35 cellular contexts compared by ENCODE assay signal in the genomic region with DNA sequence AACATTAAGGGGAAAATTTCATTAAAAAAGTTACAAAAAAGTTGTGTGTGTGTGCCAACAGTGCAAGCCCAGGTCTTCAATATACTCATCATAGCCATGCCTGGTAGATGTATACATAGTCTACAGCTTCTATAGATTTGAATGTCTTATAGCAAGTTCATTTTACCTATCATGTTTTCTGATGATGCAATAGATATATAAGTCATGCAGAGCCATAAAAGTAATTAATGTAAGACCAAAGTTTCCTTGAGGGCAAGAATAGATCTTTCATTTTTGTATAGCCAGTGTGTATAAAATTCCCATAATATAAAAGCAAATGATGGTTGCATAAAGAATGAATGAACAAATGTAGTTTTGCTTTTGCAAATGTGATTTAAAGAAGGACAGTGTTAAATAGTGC.
A peak's percentile ranks its signal among the peaks of the same experiment; 100 is the strongest.
DNase-seq lines count a peak whose midpoint lies in the region; ATAC-seq, FAIRE-seq and TF ChIP-seq lines count a peak whose summit lies in the region.
"Had no signal": no experiment of that assay in that cellular context is flagged by ENCODE, and none has a peak within 500 bp of the region (broad histone marks: within the 10 kb centered on the region; RNA-seq: fewer than 3 reads in every experiment).

No MANE protein-coding gene starts in this region.

- TF ChIP-seq RAD21 in HepG2 (CRISPR knock-in tag; IDR thresholded peaks at IDR 0.05) (no peak), IMR-90 (IDR thresholded peaks at IDR 0.05; ENCODE audit: low read length) (no peak), K562 (CRISPR knock-in tag; conservative IDR thresholded peaks at IDR 0.05 in 1 of 2, IDR thresholded peaks at IDR 0.05 in 1 of 2) (no peak)

- H3K4me3 ChIP-seq in HepG2 (replicated peaks in 1 of 3; ENCODE audit: insufficient read depth in 1 of 3, low read depth in 2 of 3, low read length in 3 of 3) (no peak overlapping the region), right lobe of liver (no peak overlapping the region), IMR-90 (ENCODE audit: insufficient read depth, low read depth, low read length) (no peak overlapping the region), K562 (no peak overlapping the region), osteoblast (ENCODE audit: insufficient read depth, low read length) (no peak overlapping the region), mesendoderm (ENCODE audit: low read length) (no peak overlapping the region)
- H3K4me3 ChIP-seq: A549; BLaER1; BLaER1 treated with 17β-estradiol and CSF1 and Interleukin-3, amounts not matched to agents 10 nM and 100 nM had no signal

- BruUV-seq in HepG2 (replicated peaks; lab: Mats Ljungman, UMichigan) (no TSS peak), IMR-90 (replicated peaks; lab: Mats Ljungman, UMichigan) (no TSS peak), K562 (replicated peaks; lab: Mats Ljungman, UMichigan) (no TSS peak)

- CTCF ChIA-PET in HepG2 (lab: Yijun Ruan, JAX; ENCODE audit: low intra/inter-chr PET ratio, low total read pairs) = no interaction called here
- CTCF ChIA-PET in IMR-90 (lab: Yijun Ruan, JAX) = no interaction called here
- CTCF ChIA-PET in K562 (lab: Yijun Ruan, JAX; ENCODE audit: low intra/inter-chr PET ratio) = no interaction called here

- no peak overlapping the region for H3K4ac ChIP-seq in IMR-90 (ENCODE audit: low read depth, low read length)
- no peak overlapping the region for H3K4ac ChIP-seq in mesendoderm (ENCODE audit: low read depth, low read length)

- in situ Hi-C loops in HepG2 (cut with HindIII; ENCODE audit: extremely low pct_ligation_motif_present, low pct_unique_long_range_greater_than_20kb) = no loop called here
- in situ Hi-C loops in IMR-90 (cut with MboI; ENCODE audit: low sequenced_read_pairs) = no loop called here
- in situ Hi-C loops in K562 (cut with MboI) = no loop called here

- POLR2A ChIA-PET in HepG2 (lab: Yijun Ruan, JAX) (no interaction called here), IMR-90 (lab: Charles Lee; ENCODE audit: unreplicated experiment) (no interaction called here), K562 (lab: Yijun Ruan, JAX) (no interaction called here)

- H3K27me3 ChIP-seq in HepG2 (ENCODE audit: control insufficient read depth in 1 of 2, insufficient read depth in 2 of 2, low read length in 2 of 2) = no peaks in the 10 kb centered on the region
- no peaks in the 10 kb centered on the region for H3K27me3 ChIP-seq in right lobe of liver
- H3K27me3 ChIP-seq in IMR-90 (ENCODE audit: control insufficient read depth, insufficient read depth, low read length) = no peaks in the 10 kb centered on the region
- no peaks in the 10 kb centered on the region for H3K27me3 ChIP-seq in K562 (ENCODE audit: control insufficient read depth in 2 of 2, insufficient read depth in 2 of 2, low read length in 2 of 2)
- no peaks in the 10 kb centered on the region for H3K27me3 ChIP-seq in osteoblast (ENCODE audit: insufficient read depth, low read length)
- H3K27me3 ChIP-seq in mesendoderm (ENCODE audit: insufficient read depth, low read length, poor library complexity) = no peaks in the 10 kb centered on the region
- H3K27me3 ChIP-seq: BE2C; BLaER1; BLaER1 treated with 17β-estradiol and CSF1 and Interleukin-3, amounts not matched to agents 10 nM and 100 nM had no signal

- no peak overlapping the region for H2AK5ac ChIP-seq in IMR-90 (ENCODE audit: low read depth, low read length)
- no peak overlapping the region for H2AK5ac ChIP-seq in mesendoderm (ENCODE audit: low read length)

- no peaks in the 10 kb centered on the region for H3K36me3 ChIP-seq in HepG2 (replicated peaks in 1 of 2; ENCODE audit: control insufficient read depth in 1 of 2, insufficient read depth in 2 of 2, low read length in 2 of 2)
- H3K36me3 ChIP-seq in right lobe of liver = no peaks in the 10 kb centered on the region
- H3K36me3 ChIP-seq in IMR-90 (ENCODE audit: control insufficient read depth, insufficient read depth, low read length) = no peaks in the 10 kb centered on the region
- H3K36me3 ChIP-seq in K562 (ENCODE audit: control insufficient read depth, insufficient read depth, low read length) = no peaks in the 10 kb centered on the region
- H3K36me3 ChIP-seq in osteoblast (ENCODE audit: insufficient read depth, low read length) = no peaks in the 10 kb centered on the region
- H3K36me3 ChIP-seq in mesendoderm (ENCODE audit: control insufficient read depth, insufficient read depth, low read length) = no peaks in the 10 kb centered on the region
- H3K36me3 ChIP-seq: BE2C; BLaER1; BLaER1 treated with 17β-estradiol and CSF1 and Interleukin-3, amounts not matched to agents 10 nM and 100 nM had no signal

- no peak for FAIRE-seq in HepG2 (lab: Jason Lieb, UNC)
- no peak for FAIRE-seq in K562 (lab: Jason Lieb, UNC)
- FAIRE-seq: A204.1, A549, D721Med had no signal

- H2BK15ac ChIP-seq in IMR-90 (ENCODE audit: low read depth, low read length) = no peak overlapping the region
- H2BK15ac ChIP-seq in mesendoderm (replicated peaks; ENCODE audit: low read depth) = no peak overlapping the region

- H3K9ac ChIP-seq in HepG2 (ENCODE audit: insufficient read depth, low read depth, low read length) (no peak overlapping the region), IMR-90 (ENCODE audit: low read depth, low read length) (no peak overlapping the region), K562 (ENCODE audit: insufficient read depth in 1 of 2, low read depth in 2 of 2, low read length in 2 of 2) (no peak overlapping the region), mesendoderm (ENCODE audit: low read length) (no peak overlapping the region)
- H3K9ac ChIP-seq: BLaER1; BLaER1 treated with 17β-estradiol and CSF1 and Interleukin-3, amounts not matched to agents 10 nM and 100 nM had no signal

- H2BK5ac ChIP-seq in IMR-90 (ENCODE audit: low read depth, low read length, poor library complexity, severe bottlenecking) (no peak overlapping the region), mesendoderm (ENCODE audit: low read length) (no peak overlapping the region)

- intact Hi-C loops in HepG2 (cut with micrococcal nuclease; ENCODE audit: unreplicated experiment) = no loop called here
- intact Hi-C loops in right lobe of liver (cut with DNase I) = no loop called here
- intact Hi-C loops in IMR-90 (cut with micrococcal nuclease) = no loop called here
- intact Hi-C loops in K562 (cut with micrococcal nuclease) = no loop called here
- intact Hi-C loops in posterior vena cava (cut with DNase I) = no loop called here

- H2BK120ac ChIP-seq in IMR-90 (ENCODE audit: low read depth, low read length) (no peak overlapping the region), mesendoderm (ENCODE audit: low read depth, low read length) (no peak overlapping the region)

- dilution Hi-C loops in IMR-90 (cut with HindIII; ENCODE audit: low sequenced_read_pairs, unreplicated experiment) = no loop called here

- no peak for ATAC-seq in HepG2
- ATAC-seq in right lobe of liver = no peak
- no peak for ATAC-seq in IMR-90 (ENCODE audit: low read depth)
- no peak for ATAC-seq in K562
- ATAC-seq in GM21786 (IDR thresholded peaks at IDR 0.05; ENCODE audit: unreplicated experiment) = no peak
- ATAC-seq: A549; CD8-positive, alpha-beta T cell had no signal

- no peak overlapping the region for H2AK9ac ChIP-seq in IMR-90 (replicated peaks; ENCODE audit: low read depth, low read length, poor library complexity)

- H2AFZ ChIP-seq in HepG2 (ENCODE audit: low read length) (no peak overlapping the region), IMR-90 (replicated peaks; ENCODE audit: low read length, poor library complexity) (no peak overlapping the region), K562 (ENCODE audit: low read depth, low read length) (no peak overlapping the region), osteoblast (ENCODE audit: low read length) (no peak overlapping the region)

- no peak overlapping the region for H4K91ac ChIP-seq in IMR-90 (ENCODE audit: insufficient read depth, low read depth, low read length)

- no peaks in the 10 kb centered on the region for H3K4me1 ChIP-seq in HepG2 (ENCODE audit: insufficient read depth, low read length)
- no peaks in the 10 kb centered on the region for H3K4me1 ChIP-seq in right lobe of liver
- H3K4me1 ChIP-seq in IMR-90 (ENCODE audit: control insufficient read depth, insufficient read depth, low read length) = no peaks in the 10 kb centered on the region
- no peaks in the 10 kb centered on the region for H3K4me1 ChIP-seq in K562 (replicated peaks in 1 of 2; ENCODE audit: control insufficient read depth in 2 of 2, insufficient read depth in 2 of 2, low read length in 2 of 2)
- no peaks in the 10 kb centered on the region for H3K4me1 ChIP-seq in osteoblast (ENCODE audit: insufficient read depth, low read length)
- no peaks in the 10 kb centered on the region for H3K4me1 ChIP-seq in mesendoderm (ENCODE audit: control insufficient read depth, low read depth, low read length)
- H3K4me1 ChIP-seq: A549; BE2C; BLaER1; BLaER1 treated with 17β-estradiol and CSF1 and Interleukin-3, amounts not matched to agents 10 nM and 100 nM; Caco-2 had no signal

- H3K27ac ChIP-seq in HepG2 (ENCODE audit: extremely low read length, insufficient read depth, low read length) (no peak overlapping the region), right lobe of liver (no peak overlapping the region), IMR-90 (ENCODE audit: insufficient read depth, low read length) (no peak overlapping the region), K562 (ENCODE audit: extremely low read depth, low read depth, low read length) (no peak overlapping the region), osteoblast (ENCODE audit: low read depth, low read length) (no peak overlapping the region), mesendoderm (ENCODE audit: low read depth, low read length) (no peak overlapping the region)
- H3K27ac ChIP-seq: 22Rv1; A549; BLaER1; BLaER1 treated with 17β-estradiol and CSF1 and Interleukin-3, amounts not matched to agents 10 nM and 100 nM; C4-2B had no signal

- TF ChIP-seq EP300 in HepG2 (IDR thresholded peaks at IDR 0.05; ENCODE audit: low read depth in 2 of 2, low read length in 2 of 2) (no peak), HepG2 (CRISPR knock-in tag; IDR thresholded peaks at IDR 0.05; ENCODE audit: borderline replicate concordance) (no peak), K562 (IDR thresholded peaks at IDR 0.05; ENCODE audit: low read length) (no peak)

- TF ChIP-seq CTCF in HepG2 (CRISPR knock-in tag; IDR thresholded peaks at IDR 0.05) (no peak), right lobe of liver (IDR thresholded peaks at IDR 0.05) (no peak), IMR-90 (conservative IDR thresholded peaks at IDR 0.05; ENCODE audit: low read depth, low read length) (no peak), K562 (IDR thresholded peaks at IDR 0.05 in 2 of 3, conservative IDR thresholded peaks at IDR 0.05 in 1 of 3; ENCODE audit: insufficient read depth in 2 of 3, low read depth in 1 of 3, low read length in 3 of 3) (no peak), osteoblast (IDR thresholded peaks at IDR 0.05; ENCODE audit: extremely low read depth, low read depth, low read length) (no peak)

- TF ChIP-seq POLR2A in HepG2 (IDR thresholded peaks at IDR 0.05; ENCODE audit: insufficient read depth in 1 of 2, low read depth in 2 of 2, low read length in 2 of 2) (no peak), right lobe of liver (IDR thresholded peaks at IDR 0.05) (no peak), IMR-90 (IDR thresholded peaks at IDR 0.05; ENCODE audit: low read depth, low read length) (no peak), K562 (conservative IDR thresholded peaks at IDR 0.05) (no peak)

- no peak overlapping the region for H3K23ac ChIP-seq in IMR-90 (ENCODE audit: low read depth, low read length)
- H3K23ac ChIP-seq in mesendoderm (ENCODE audit: low read length) = no peak overlapping the region

- H3K4me2 ChIP-seq in HepG2 (ENCODE audit: low read depth, low read length) (no peak overlapping the region), IMR-90 (ENCODE audit: low read depth, low read length) (no peak overlapping the region), K562 (ENCODE audit: insufficient read depth, low read length) (no peak overlapping the region), osteoblast (ENCODE audit: insufficient read depth, low read length) (no peak overlapping the region), mesendoderm (ENCODE audit: low read length) (no peak overlapping the region)
- H3K4me2 ChIP-seq: A549; BLaER1; BLaER1 treated with 17β-estradiol and CSF1 and Interleukin-3, amounts not matched to agents 10 nM and 100 nM had no signal

- H3K79me2 ChIP-seq in HepG2 (ENCODE audit: insufficient read depth, low read length) = no peaks in the 10 kb centered on the region
- no peaks in the 10 kb centered on the region for H3K79me2 ChIP-seq in K562 (ENCODE audit: control insufficient read depth, insufficient read depth, low read length)
- H3K79me2 ChIP-seq in osteoblast (ENCODE audit: insufficient read depth, low read length) = no peaks in the 10 kb centered on the region
- H3K79me2 ChIP-seq in mesendoderm (ENCODE audit: control insufficient read depth, insufficient read depth, low read length) = no peaks in the 10 kb centered on the region

- H3K9me1 ChIP-seq in IMR-90 (ENCODE audit: insufficient read depth, low read length) = no peaks in the 10 kb centered on the region
- H3K9me1 ChIP-seq in K562 (ENCODE audit: control insufficient read depth, insufficient read depth, low read length) = no peaks in the 10 kb centered on the region

- no peak overlapping the region for H4K5ac ChIP-seq in IMR-90 (ENCODE audit: low read depth, low read length)
- no peak overlapping the region for H4K5ac ChIP-seq in mesendoderm (ENCODE audit: low read length)

- DNase-seq in HepG2 (ENCODE audit: low spot score) (no peak), right lobe of liver (no peak), IMR-90 (no peak), K562 (ENCODE audit: extremely low read depth in 1 of 4, low spot score in 3 of 4) (no peak), osteoblast (ENCODE audit: insufficient read length, low spot score, missing footprints) (peak; percentile 15), posterior vena cava (ENCODE audit: low spot score) (no peak), mesendoderm (no peak)
- DNase-seq: 8988T; ACHN; AML-193; BE2C; C1 segment of cervical spinal cord; Caco-2; Calu3; CD4-positive, alpha-beta memory T cell; CD4-positive, alpha-beta T cell; CD4-positive, CD25-positive, alpha-beta regulatory T cell; CD8-positive, alpha-beta memory T cell; CD8-positive, alpha-beta T cell; COR-L47; DMS 273 treated with DMSO at 0.1 percent for 48 hours; DMS153; DMS53; DMS79; DMS79 treated with DMSO at 0.1 percent for 48 hours; DND-41; EL had no signal

- H2BK20ac ChIP-seq in IMR-90 (ENCODE audit: low read depth, low read length) = no peak overlapping the region

- H3K79me1 ChIP-seq in IMR-90 (ENCODE audit: low read depth in 1 of 2, low read length in 2 of 2) = no peaks in the 10 kb centered on the region
- no peaks in the 10 kb centered on the region for H3K79me1 ChIP-seq in mesendoderm (ENCODE audit: low read length)

- peaks cover 57% of the 10 kb centered on the region for H3K9me3 ChIP-seq in HepG2 (ENCODE audit: low read length)
- no peaks in the 10 kb centered on the region for H3K9me3 ChIP-seq in right lobe of liver
- no peaks in the 10 kb centered on the region for H3K9me3 ChIP-seq in IMR-90 (ENCODE audit: control insufficient read depth, insufficient read depth, low read length)
- no peaks in the 10 kb centered on the region for H3K9me3 ChIP-seq in K562 (replicated peaks; ENCODE audit: control insufficient read depth, insufficient read depth, low read depth, low read length)
- H3K9me3 ChIP-seq in osteoblast (ENCODE audit: low read depth, low read length) = no peaks in the 10 kb centered on the region
- H3K9me3 ChIP-seq: A549; BE2C; BLaER1; BLaER1 treated with 17β-estradiol and CSF1 and Interleukin-3, amounts not matched to agents 10 nM and 100 nM; Caco-2 had no signal

- no peaks in the 10 kb centered on the region for H4K20me1 ChIP-seq in HepG2 (ENCODE audit: insufficient read depth, low read length)
- no peaks in the 10 kb centered on the region for H4K20me1 ChIP-seq in IMR-90 (ENCODE audit: insufficient read depth, low read length)
- H4K20me1 ChIP-seq in K562 (replicated peaks; ENCODE audit: control insufficient read depth, insufficient read depth, low read length) = no peaks in the 10 kb centered on the region
- H4K20me1 ChIP-seq in osteoblast (ENCODE audit: insufficient read depth, low read length) = no peaks in the 10 kb centered on the region
- H4K20me1 ChIP-seq: BLaER1; BLaER1 treated with 17β-estradiol and CSF1 and Interleukin-3, amounts not matched to agents 10 nM and 100 nM had no signal

- H3K56ac ChIP-seq in IMR-90 (ENCODE audit: extremely low read depth, insufficient read depth, low read length) (no peak overlapping the region), mesendoderm (ENCODE audit: low read length) (no peak overlapping the region)

- H4K8ac ChIP-seq in IMR-90 (ENCODE audit: low read depth in 2 of 2, low read length in 2 of 2) (no peak overlapping the region), mesendoderm (ENCODE audit: low read depth, low read length) (no peak overlapping the region)

- no peak overlapping the region for H3K18ac ChIP-seq in IMR-90 (ENCODE audit: low read depth, low read length)
- H3K18ac ChIP-seq in mesendoderm (ENCODE audit: low read length) = no peak overlapping the region

- H3K14ac ChIP-seq in IMR-90 (replicated peaks; ENCODE audit: low read depth, low read length) = no peak overlapping the region
